8 cellular contexts compared by ENCODE assay signal in genomic region chr1:234500269-234500668, GRCh38. TPM values are rescaled to one million over a fixed set of nuclear protein-coding genes. Genes with fewer than 3 reads are reported as not detected.
DNase-seq lines count a peak whose midpoint lies in the region; ATAC-seq and TF ChIP-seq lines count a peak whose summit lies in the region.

No MANE protein-coding gene starts in this region.

- DNase-seq in NCI-H2107 treated with DMSO at 0.1 percent for 48 hours (lab: John Stamatoyannopoulos, UW; ENCODE audit: unreplicated experiment): peak; percentile 43
- DNase-seq in NCI-H2107 (lab: John Stamatoyannopoulos, UW): no peak
- peak; percentile 43 to 67 for DNase-seq in erythroblast (lab: John Stamatoyannopoulos, UW)
- DNase-seq in smooth muscle cell (lab: John Stamatoyannopoulos, UW; ENCODE audit: unreplicated experiment): no peak
- DNase-seq in naive thymus-derived CD4-positive, alpha-beta T cell: no peak

- peak overlapping the region in 2 of 9 donors; percentile 30 to 67 for H3K27ac Mint-ChIP-seq in naive thymus-derived CD4-positive, alpha-beta T cell

- POLR2A ChIA-PET in naive thymus-derived CD4-positive, alpha-beta T cell (lab: Charles Lee): interaction anchor here (1.7 kb wide), 1 partner anchor 583 kb away, joined by 4 read pairs; no protein-coding TSS in a partner anchor

- H3K4me1 Mint-ChIP-seq in naive thymus-derived CD4-positive, alpha-beta T cell: peaks cover 0 to 64% (median 6%) of the 10 kb centered on the region in 7 donors

- no peak for ATAC-seq in GM19324 (IDR thresholded peaks at IDR 0.05; ENCODE audit: low FRiP score, unreplicated experiment)
- no peak for ATAC-seq in HG02852 (IDR thresholded peaks at IDR 0.05; ENCODE audit: unreplicated experiment)
- ATAC-seq in naive thymus-derived CD4-positive, alpha-beta T cell: no peak

- CTCF ChIA-PET in naive thymus-derived CD4-positive, alpha-beta T cell (lab: Charles Lee): interaction anchor here (0.6 to 3.9 kb wide), 9 partner anchors 14 to 587 kb away, joined by 3 to 44 read pairs (median 3); no protein-coding TSS in a partner anchor

- peak overlapping the region; percentile 67 for H3K9ac ChIP-seq in OCI-LY3 (ENCODE audit: low read length)
- peak overlapping the region; percentile 57 for H3K9ac ChIP-seq in smooth muscle cell (ENCODE audit: low read depth)

- no peak for TF ChIP-seq CTCF in OCI-LY3 (IDR thresholded peaks at IDR 0.05; ENCODE audit: low read depth, low read length)
- no peak for TF ChIP-seq CTCF in smooth muscle cell (IDR thresholded peaks at IDR 0.05; ENCODE audit: borderline replicate concordance, insufficient read depth, poor library complexity, severe bottlenecking)

- intact Hi-C loops in naive thymus-derived CD4-positive, alpha-beta T cell (cut with micrococcal nuclease): no loop called here

- H3K79me2 ChIP-seq in OCI-LY3 (ENCODE audit: low read length): no peaks in the 10 kb centered on the region
- H3K79me2 ChIP-seq in smooth muscle cell (ENCODE audit: low read depth): no peaks in the 10 kb centered on the region

- H3K4me2 ChIP-seq in OCI-LY3 (ENCODE audit: low read length): peak overlapping the region; percentile 95
- H3K4me2 ChIP-seq in smooth muscle cell: peak overlapping the region; percentile 80

- H4K20me1 ChIP-seq in OCI-LY3 (ENCODE audit: insufficient read depth, low read length): no peaks in the 10 kb centered on the region
- H4K20me1 ChIP-seq in smooth muscle cell (ENCODE audit: low read depth): no peaks in the 10 kb centered on the region

- H3K27me3 ChIP-seq in OCI-LY3 (ENCODE audit: low read depth, low read length) (peaks cover 31% of the 10 kb centered on the region), smooth muscle cell (ENCODE audit: low read depth) (no peaks in the 10 kb centered on the region)
- H3K27me3 ChIP-seq in naive thymus-derived CD4-positive, alpha-beta T cell (ENCODE audit: control insufficient read depth in 2 of 2, insufficient read depth in 2 of 2, low read length in 2 of 2): no peaks in the 10 kb centered on the region

- no peaks in the 10 kb centered on the region for H3K27me3 Mint-ChIP-seq in naive thymus-derived CD4-positive, alpha-beta T cell

- peaks cover 0 to 8% (median 0%) of the 10 kb centered on the region in 11 donors for H3K9me3 Mint-ChIP-seq in naive thymus-derived CD4-positive, alpha-beta T cell

- H3K36me3 ChIP-seq in OCI-LY3 (replicated peaks; ENCODE audit: low read depth, low read length): no peaks in the 10 kb centered on the region
- no peaks in the 10 kb centered on the region for H3K36me3 ChIP-seq in smooth muscle cell (ENCODE audit: low read depth)
- no peaks in the 10 kb centered on the region for H3K36me3 ChIP-seq in naive thymus-derived CD4-positive, alpha-beta T cell (ENCODE audit: control insufficient read depth in 2 of 3, insufficient read depth in 3 of 3, low read length in 3 of 3)

- H2AFZ ChIP-seq in OCI-LY3 (ENCODE audit: low read depth, low read length) (no peak overlapping the region), smooth muscle cell (ENCODE audit: low read depth) (no peak overlapping the region)

- 46% methylated on average over 2 of the region's 2 CpGs for WGBS in smooth muscle cell (ENCODE audit: low lambda C conversion rate)

- H3K36me3 Mint-ChIP-seq in naive thymus-derived CD4-positive, alpha-beta T cell: peaks cover 0 to 5% (median 0%) of the 10 kb centered on the region in 5 donors

- H3K4me3 Mint-ChIP-seq in naive thymus-derived CD4-positive, alpha-beta T cell: peak overlapping the region in 1 of 10 donors; percentile 32

- H3K4me1 ChIP-seq in OCI-LY3 (ENCODE audit: low read length): peaks cover 45% of the 10 kb centered on the region
- H3K4me1 ChIP-seq in smooth muscle cell (ENCODE audit: low read depth): peaks cover 12% of the 10 kb centered on the region
- H3K4me1 ChIP-seq in naive thymus-derived CD4-positive, alpha-beta T cell (ENCODE audit: control insufficient read depth in 2 of 2, insufficient read depth in 2 of 2, low read length in 2 of 2): peaks cover 0 to 4% of the 10 kb centered on the region in 2 donors

- peak overlapping the region; percentile 7; the same call in 1 of the 2 replicates for H3K27ac ChIP-seq in OCI-LY3 (ENCODE audit: low read length)
- peak overlapping the region; percentile 86 for H3K27ac ChIP-seq in smooth muscle cell (ENCODE audit: low read depth)
- H3K27ac ChIP-seq in naive thymus-derived CD4-positive, alpha-beta T cell (ENCODE audit: low read depth, low read length): no peak overlapping the region

- peaks cover 8% of the 10 kb centered on the region for H3F3A ChIP-seq in smooth muscle cell (ENCODE audit: low read depth)

- peak overlapping the region; percentile 72 for H3K4me3 ChIP-seq in OCI-LY3 (ENCODE audit: low read length)
- no peak overlapping the region for H3K4me3 ChIP-seq in smooth muscle cell
- H3K4me3 ChIP-seq in naive thymus-derived CD4-positive, alpha-beta T cell (ENCODE audit: low read length): no peak overlapping the region

- no peak for TF ChIP-seq POLR2A in erythroblast (IDR thresholded peaks at IDR 0.05; ENCODE audit: low read length)

- H3K9me3 ChIP-seq in OCI-LY3 (ENCODE audit: insufficient read depth, low read length) (no peaks in the 10 kb centered on the region; the same call in 1 of the 2 replicates), smooth muscle cell (replicated peaks; ENCODE audit: low read depth) (no peaks in the 10 kb centered on the region)
- H3K9me3 ChIP-seq in naive thymus-derived CD4-positive, alpha-beta T cell (ENCODE audit: control insufficient read depth in 2 of 3, low read length in 3 of 3): no peaks in the 10 kb centered on the region

RNA-seq across cellular contexts. Expression of gene TARBP1, which starts 21.3 kb away (rescaled TPM):
- 28.9 and 35.6 TPM in 2 replicates for total RNA-seq in smooth muscle cell
- polyA plus RNA-seq in smooth muscle cell: 6.1 and 7.8 TPM in 2 replicates
- 10 to 100 TPM; 45.8 to 49.6 (median 47.5) TPM for total RNA-seq in naive thymus-derived CD4-positive, alpha-beta T cell
- polyA plus RNA-seq in naive thymus-derived CD4-positive, alpha-beta T cell: 10 to 100 TPM; 22.9 to 28.4 TPM

Comparison
In these comparisons a context has a peak if more than half of its experiments do, and no peak if none do; other contexts are left out.
1. DNase-seq: peak in NCI-H2107 treated with DMSO at 0.1 percent for 48 hours (single experiment) and erythroblast (2 of 2); none in NCI-H2107 (single experiment), smooth muscle cell (single experiment) and naive thymus-derived CD4-positive, alpha-beta T cell (0 of 9).